ENCODE assay signal across 8 cellular contexts in the genomic region with DNA sequence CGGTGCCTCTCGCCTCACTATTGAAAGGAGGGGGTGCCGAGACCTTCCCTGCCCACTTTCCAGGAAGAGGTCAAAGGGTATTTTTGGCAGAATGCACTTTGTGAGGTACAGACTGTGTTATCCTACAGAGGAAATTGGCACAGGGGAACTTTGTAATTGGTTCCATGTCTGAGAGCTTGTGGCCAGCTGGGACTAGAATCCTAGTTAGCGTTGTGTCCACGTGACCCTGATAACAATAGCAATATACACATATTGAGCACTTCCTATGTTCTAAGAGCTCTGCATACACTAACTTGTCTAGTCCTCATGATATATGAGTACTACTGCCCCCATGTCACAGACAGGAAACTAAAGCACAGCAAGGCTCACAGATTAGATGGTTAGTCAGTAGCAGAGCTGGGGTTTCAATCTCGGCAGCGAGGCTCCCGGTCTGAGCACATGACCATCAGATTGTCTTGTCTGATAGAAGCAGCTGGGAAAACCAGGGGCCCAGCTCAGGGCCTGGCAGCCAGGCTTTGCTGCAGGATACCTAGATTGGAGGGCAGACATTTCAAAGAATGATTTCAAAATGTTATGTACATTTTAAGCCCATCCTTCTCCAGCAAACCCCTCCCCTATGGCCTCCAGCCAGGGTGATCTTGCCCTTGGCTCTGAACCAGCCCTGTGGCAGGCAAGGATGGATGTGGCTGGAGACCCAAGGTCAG. TPM values are rescaled to one million over a fixed set of nuclear protein-coding genes. Genes with fewer than 3 reads are reported as not detected.
DNase-seq lines count a peak whose midpoint lies in the region; ATAC-seq and TF ChIP-seq lines count a peak whose summit lies in the region.

No MANE protein-coding gene starts in this region.

- no peak for TF ChIP-seq RAD21 in liver (IDR thresholded peaks at IDR 0.05)

- DNase-seq in EL: peak; percentile 68
- peak; percentile 63 for DNase-seq in HT1080 (ENCODE audit: low read depth)
- peak; percentile 76 to 80 for DNase-seq in SJCRH30
- peak; percentile 24 to 53 for DNase-seq in stimulated activated CD8-positive, alpha-beta memory T cell treated with anti-CD3 and anti-CD28 coated beads, Interleukin-2, amount 100 ng/mL, for 48 hours (ENCODE audit: low read depth in 2 of 2)
- DNase-seq in Ammon's horn (ENCODE audit: low spot score): no peak

- H3K4me1 Mint-ChIP-seq in brain: peaks cover 37% of the 10 kb centered on the region

- TF ChIP-seq CTCF in brain (conservative IDR thresholded peaks at IDR 0.05): no peak
- no peak for TF ChIP-seq CTCF in liver (IDR thresholded peaks at IDR 0.05; ENCODE audit: low read depth, low read length, missing input control)

- H3K4me3 Mint-ChIP-seq in brain: peak overlapping the region in 3 of 5 experiments; percentile 34 to 61 (median 55)

- H3K27ac ChIP-seq in SJCRH30 (peak overlapping the region; percentile 46), liver (ENCODE audit: low read depth in 1 of 2, low read length in 2 of 2) (peak overlapping the region; percentile 56 to 67)

- WGBS in liver: 38% methylated on average over 8 of the region's 8 CpGs

- H3K9me3 Mint-ChIP-seq in brain: peaks cover 0 to 3% (median 0%) of the 10 kb centered on the region in 5 experiments

- peak; percentile 82 for ATAC-seq in GM21528 (IDR thresholded peaks at IDR 0.05; ENCODE audit: low FRiP score, unreplicated experiment)

- H3K9me3 ChIP-seq in SJCRH30 (replicated peaks) (no peaks in the 10 kb centered on the region), liver (ENCODE audit: control insufficient read depth in 4 of 4, low read length in 3 of 4) (no peaks in the 10 kb centered on the region)

- H3K27me3 ChIP-seq in SJCRH30 (no peaks in the 10 kb centered on the region), liver (ENCODE audit: control insufficient read depth in 4 of 4, insufficient read depth in 4 of 4, low read length in 3 of 4) (no peaks in the 10 kb centered on the region)

- H3K27me3 Mint-ChIP-seq in brain: peaks cover 13% of the 10 kb centered on the region

- H3K4me1 ChIP-seq in SJCRH30 (peaks cover 13% of the 10 kb centered on the region), liver (ENCODE audit: control insufficient read depth in 4 of 4, insufficient read depth in 4 of 4, low read length in 3 of 4) (peaks cover 4 to 16% (median 6%) of the 10 kb centered on the region in 4 donors)

- H3K36me3 Mint-ChIP-seq in brain: no peaks in the 10 kb centered on the region

- H3K27ac Mint-ChIP-seq in brain: peak overlapping the region in 3 of 5 experiments; percentile 74 to 94 (median 87)

- no peak overlapping the region for H3K9ac ChIP-seq in liver (ENCODE audit: low read depth in 1 of 2, low read length in 2 of 2)

- H3K4me3 ChIP-seq in SJCRH30: peak overlapping the region; percentile 24
- peak overlapping the region in 2 of 3 donors; percentile 8 to 62 for H3K4me3 ChIP-seq in liver (ENCODE audit: low read depth in 1 of 3, low read length in 3 of 3)

- H3K36me3 ChIP-seq in SJCRH30 (no peaks in the 10 kb centered on the region), liver (ENCODE audit: control insufficient read depth in 4 of 4, insufficient read depth in 3 of 4, low read depth in 1 of 4, low read length in 3 of 4) (no peaks in the 10 kb centered on the region)

TF ChIP-seq in liver, 16 proteins besides CTCF, POLR2A, EP300 and RAD21:
- TF ChIP-seq ZBTB33 (IDR thresholded peaks at IDR 0.05) (no peak), JUND (IDR thresholded peaks at IDR 0.05) (no peak), HNF4A (conservative IDR thresholded peaks at IDR 0.05) (peak in 1 of 2 donors; percentile 31), NR2F2 (IDR thresholded peaks at IDR 0.05) (peak; percentile 85)

RNA-seq across cellular contexts. Expression of gene MAPK13, which starts 1.4 kb away (rescaled TPM):
- total RNA-seq in HT1080 (2014; rRNA removed; shearing (Covaris generic)): 0.60 and 1.0 TPM in 2 replicates
- polyA plus RNA-seq in HT1080 (2015; cell fraction: cytosol; rRNA removed): 0.32 and 0.42 TPM in 2 replicates
- 7.2 and 8.4 TPM in 2 replicates for polyA plus RNA-seq in HT1080 (2015; cell fraction: nucleus; rRNA removed)
- total RNA-seq in SJCRH30 (2014; rRNA removed; shearing (Covaris generic)): 0.08 and 0.23 TPM in 2 replicates
- polyA plus RNA-seq in brain (ENCODE audit: insufficient read depth, low read depth, low replicate concordance) (40.2 TPM), liver (1 to 10 TPM; 1.9 to 3.2 TPM)
- 10 to 100 TPM in 1 of 2 donors, 1 to 10 TPM in 1; 2.7 to 17.2 TPM for total RNA-seq in liver
